In the genomic region with DNA sequence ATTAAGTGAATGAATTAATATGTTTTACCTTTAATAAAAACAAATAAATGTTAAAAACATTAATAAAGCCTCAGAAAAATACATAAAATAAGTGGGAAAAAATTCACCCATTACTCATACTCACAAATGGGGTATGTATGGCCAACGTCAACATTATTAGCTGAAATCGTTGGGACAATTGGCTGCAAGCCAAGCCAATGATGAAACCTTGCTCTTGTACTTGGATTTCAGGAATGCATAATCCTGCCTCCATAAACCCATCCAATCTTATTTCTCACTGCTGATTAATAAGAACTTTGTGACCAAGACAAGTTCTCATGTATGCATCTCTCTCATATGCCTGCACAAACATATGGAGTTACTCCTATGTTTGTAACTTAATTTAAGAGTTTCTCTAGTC, we compare ENCODE assay signal across 25 cellular contexts. TPM values are rescaled to one million over a fixed set of nuclear protein-coding genes. Genes with fewer than 3 reads are reported as not detected.
DNase-seq lines count a peak whose midpoint lies in the region; ATAC-seq and TF ChIP-seq lines count a peak whose summit lies in the region.
"Had no signal": no experiment of that assay in that cellular context is flagged by ENCODE, and none has a peak within 500 bp of the region (broad histone marks: within the 10 kb centered on the region; RNA-seq: fewer than 3 reads in every experiment).

No MANE protein-coding gene starts in this region.

- POLR2A ChIA-PET in RWPE1 (lab: Yijun Ruan, JAX; ENCODE audit: low non-redundant PET), result no interaction called here

- H3K36me3 ChIP-seq in brain microvascular endothelial cell (replicated peaks), result no peaks in the 10 kb centered on the region
- H3K36me3 ChIP-seq: left ventricle myocardium inferior, pancreas, right lobe of liver, SJSA1 had no signal

- CTCF ChIA-PET in RWPE1 (lab: Yijun Ruan, JAX), result interaction anchor here (0.6 to 0.7 kb wide), 2 partner anchors 332 to 1265 kb away, joined by 3 to 4 read pairs; partner anchors contain the start of gene CXCL1

- no peak overlapping the region for H3K27ac ChIP-seq in RWPE1
- H3K27ac ChIP-seq in brain microvascular endothelial cell, result no peak overlapping the region
- H3K27ac ChIP-seq: left ventricle myocardium inferior, pancreas, PC-9, right lobe of liver, SJSA1 had no signal

- DNase-seq in Caki2 (ENCODE audit: low read depth) (peak; percentile 5), RWPE1 (ENCODE audit: low spot score) (peak; percentile 30), brain microvascular endothelial cell (peak; percentile 61), fibroblast of the aortic adventitia (ENCODE audit: low read depth) (peak; percentile 56), H4 (ENCODE audit: low spot score) (no peak)
- no peak for DNase-seq in stimulated activated CD4-positive, alpha-beta T cell treated with anti-CD3 and anti-CD28 coated beads, Interleukin-2, amount 100 ng/mL, for 24 hours
- DNase-seq: ACHN; activated CD4-positive, alpha-beta T cell treated with anti-CD3 and anti-CD28 coated beads, Interleukin-2, amount 10 ng/mL, durations not matched to agents 24 days and 14 days; activated naive CD4-positive, alpha-beta T cell treated with anti-CD3 and anti-CD28 coated beads, Interleukin-2, amount 10 ng/mL, durations not matched to agents 7 days and 5 days; activated T-cell treated with anti-CD3 and anti-CD28 coated beads, Interleukin-2, amount 50 U/mL, for 72 hours; anterior cingulate cortex; C1 segment of cervical spinal cord; effector memory CD4-positive, alpha-beta T cell; IMR-90; left ventricle myocardium inferior; midbrain; MM.1S; NCI-H1436 treated with DMSO at 0.1 percent for 48 hours; PC-9; substantia nigra had no signal

- H3K27me3 ChIP-seq in brain microvascular endothelial cell (replicated peaks), result no peaks in the 10 kb centered on the region
- H3K27me3 ChIP-seq: pancreas, right lobe of liver, SJSA1 had no signal

- in situ Hi-C loops in Caki2 (cut with HindIII; ENCODE audit: low pct_unique_long_range_greater_than_20kb, low sequenced_read_pairs) (no loop called here), brain microvascular endothelial cell (cut with HindIII; ENCODE audit: low pct_ligation_motif_present, low sequenced_read_pairs) (no loop called here)

- no peak overlapping the region for H3K4me3 ChIP-seq in brain microvascular endothelial cell (ENCODE audit: low read depth, low read length)
- H3K4me3 ChIP-seq in fibroblast of the aortic adventitia (ENCODE audit: low read depth, low read length), result no peak overlapping the region
- H3K4me3 ChIP-seq: left ventricle myocardium inferior, pancreas, PC-9, right lobe of liver, SJSA1 had no signal

- TF ChIP-seq CTCF in RWPE1 (conservative IDR thresholded peaks at IDR 0.05; ENCODE audit: low read depth) (no peak), brain microvascular endothelial cell (IDR thresholded peaks at IDR 0.05; ENCODE audit: low read depth, low read length, missing control alignments) (no peak), fibroblast of the aortic adventitia (IDR thresholded peaks at IDR 0.05; ENCODE audit: insufficient read depth, low read length) (no peak)

- no peak for ATAC-seq in HG03457 (IDR thresholded peaks at IDR 0.05; ENCODE audit: unreplicated experiment)
- no peak for ATAC-seq in HG03432 (IDR thresholded peaks at IDR 0.05; ENCODE audit: unreplicated experiment)
- ATAC-seq: activated T-cell treated with anti-CD3 and anti-CD28 coated beads, Interleukin-2, amount 50 U/mL, for 72 hours; pancreas; right lobe of liver had no signal

RNA-seq across cellular contexts. Expression of gene ADAMTS3, which starts 35.3 kb away (rescaled TPM):
- 2.2 and 2.7 TPM in 2 replicates for total RNA-seq in Caki2 (2014; rRNA removed; shearing (Covaris generic); ENCODE audit: low replicate concordance)
- 5.0 and 20.3 TPM in 2 replicates for total RNA-seq in fibroblast of the aortic adventitia (ENCODE audit: low replicate concordance)
- total RNA-seq in H4 (2014; rRNA removed; shearing (Covaris generic)), result 6.4 and 7.6 TPM in 2 replicates
- total RNA-seq: activated CD4-positive, alpha-beta T cell treated with anti-CD3 and anti-CD28 coated beads, Interleukin-2, amount 10 ng/mL, durations not matched to agents 24 days and 14 days; activated T-cell treated with anti-CD3 and anti-CD28 coated beads, Interleukin-2, amount 50 U/mL, for 72 hours had no signal

Comparison
In these comparisons a context has a peak if more than half of its experiments do, and no peak if none do; other contexts are left out.
1. DNase-seq: peak in Caki2 (single experiment), RWPE1 (single experiment), brain microvascular endothelial cell (single experiment) and fibroblast of the aortic adventitia (single experiment); none in H4 (single experiment) and stimulated activated CD4-positive, alpha-beta T cell treated with anti-CD3 and anti-CD28 coated beads, Interleukin-2, amount 100 ng/mL, for 24 hours (0 of 2).